8 cellular contexts compared by ENCODE assay signal in genomic region chr3:182979719-182980191, GRCh38. TPM values are rescaled to one million over a fixed set of nuclear protein-coding genes. Genes with fewer than 3 reads are reported as not detected.
DNase-seq lines count a peak whose midpoint lies in the region; ATAC-seq and TF ChIP-seq lines count a peak whose summit lies in the region.

No MANE protein-coding gene starts in this region.

- TF ChIP-seq CTCF in Calu3 (IDR thresholded peaks at IDR 0.05; ENCODE audit: unreplicated experiment): no peak

- H3K27me3 Mint-ChIP-seq in Calu3 (ENCODE audit: unreplicated experiment): no peaks in the 10 kb centered on the region

- under 1% methylated on average over 29 of the region's 29 CpGs for WGBS in thymus

- DNase-seq in Calu3: peak; percentile 44
- DNase-seq in HuH-7 (ENCODE audit: low spot score): peak; percentile 21
- peak in 3 of 5 donors; percentile 9 to 16 (median 11) for DNase-seq in T-helper 1 cell
- peak; percentile 5 for DNase-seq in effector CD4-positive, alpha-beta T cell
- peak; percentile 54 for DNase-seq in medulla oblongata (ENCODE audit: extremely low spot score)
- no peak for DNase-seq in posterior vena cava (ENCODE audit: low spot score)

- no peak overlapping the region for H3K27ac ChIP-seq in thymus (ENCODE audit: low read depth)

- intact Hi-C loops in Calu3 (cut with micrococcal nuclease; ENCODE audit: unreplicated experiment): no loop called here
- intact Hi-C loops in posterior vena cava (cut with DNase I): no loop called here

- H3K9me3 Mint-ChIP-seq in Calu3 (ENCODE audit: low read depth, unreplicated experiment): no peaks in the 10 kb centered on the region

- peak overlapping the region; percentile 77 for H3K27ac Mint-ChIP-seq in Calu3 (ENCODE audit: unreplicated experiment)

- H3K4me3 Mint-ChIP-seq in Calu3 (ENCODE audit: low read depth, unreplicated experiment): peak overlapping the region; percentile 92

- CTCF ChIA-PET in Calu3 (lab: Charles Lee): no interaction called here

- peak overlapping the region; percentile 96 for H3K4me3 ChIP-seq in thymus (ENCODE audit: low read length)

- H3K36me3 Mint-ChIP-seq in Calu3 (ENCODE audit: insufficient read depth, unreplicated experiment): peaks cover 25% of the 10 kb centered on the region

- no peaks in the 10 kb centered on the region for H3K9me3 ChIP-seq in thymus (ENCODE audit: control insufficient read depth)

- BruUV-seq in Calu3 (replicated peaks; lab: Mats Ljungman, UMichigan): no TSS peak

- peaks cover 9% of the 10 kb centered on the region for H3K4me1 Mint-ChIP-seq in Calu3 (ENCODE audit: low read depth, unreplicated experiment)

- peak; percentile 18 for ATAC-seq in GM21390 (IDR thresholded peaks at IDR 0.05; ENCODE audit: unreplicated experiment)

- peaks cover 9% of the 10 kb centered on the region for H3K4me1 ChIP-seq in thymus (ENCODE audit: control insufficient read depth, insufficient read depth, low read length)

- H3K27me3 ChIP-seq in thymus (ENCODE audit: control insufficient read depth, insufficient read depth): no peaks in the 10 kb centered on the region

- no peaks in the 10 kb centered on the region for H3K36me3 ChIP-seq in thymus (ENCODE audit: control insufficient read depth, insufficient read depth)

RNA-seq across cellular contexts. Expression of gene DCUN1D1, which starts 0.6 kb away (rescaled TPM):
- 98.7 and 99.3 TPM in 2 replicates for total RNA-seq in Calu3 (2022)
- 13.7 TPM for polyA plus RNA-seq in thymus
- total RNA-seq in posterior vena cava: 10 to 100 TPM; 46.3 to 52.3 TPM
